In the genomic region with DNA sequence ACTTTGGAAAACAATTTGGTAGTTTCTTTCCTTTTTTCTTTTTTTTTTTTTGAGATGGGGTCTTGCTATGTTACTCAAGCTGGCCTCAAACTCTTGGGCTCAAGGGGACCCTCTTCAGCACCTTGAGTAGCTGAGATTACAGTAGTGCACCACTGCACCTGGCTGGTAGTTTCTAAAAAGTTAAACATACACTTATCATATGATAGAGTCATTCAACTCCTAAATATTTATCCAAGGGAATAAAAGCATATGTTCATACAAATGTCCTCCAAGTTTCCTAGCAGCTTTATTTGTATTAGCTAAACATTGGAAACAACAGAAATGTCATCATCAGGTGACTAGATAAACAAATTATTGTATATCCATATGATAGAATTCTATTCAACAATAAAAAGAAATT, we compare ENCODE assay signal across 27 cellular contexts.
"Had no signal": no experiment of that assay in that cellular context is flagged by ENCODE, and none has a peak within 500 bp of the region (broad histone marks: within the 10 kb centered on the region; RNA-seq: fewer than 3 reads in every experiment).

No MANE protein-coding gene starts in this region.

- H3K4me1 Mint-ChIP-seq: endodermal cell, naive B cell had no signal

- H3K4me1 ChIP-seq: colonic mucosa, heart right ventricle, left lung, lower lobe of right lung had no signal

- H3K27me3 ChIP-seq: colonic mucosa, esophagus squamous epithelium, gastrocnemius medialis, left lung had no signal

- H3K36me3 ChIP-seq: colonic mucosa, esophagus squamous epithelium, gastrocnemius medialis, heart right ventricle, left lung, lower lobe of right lung had no signal

- H3K4me3 ChIP-seq: colonic mucosa, esophagus squamous epithelium, gastrocnemius medialis, heart right ventricle, left lung, lower lobe of right lung, mucosa of descending colon had no signal

- FAIRE-seq: endometrium, keratinocyte had no signal

- H3K4me3 Mint-ChIP-seq: dendritic cell treated with granulocyte-macrophage colony-stimulating factor and Interleukin-4, amounts not matched to agents 40 ng/mL and 50 ng/mL, for 4 days; effector memory CD8-positive, alpha-beta T cell; endodermal cell; mesothelial cell of epicardium; naive B cell had no signal

- DNase-seq: colonic mucosa; cortex of kidney; effector CD8-positive, alpha-beta T cell; effector memory CD8-positive, alpha-beta T cell; endodermal cell; erythroblast; esophagus squamous epithelium; foreskin fibroblast; foreskin melanocyte; gastrocnemius medialis; glutamatergic neuron; head of caudate nucleus; heart right ventricle; hippocampal formation; left cardiac atrium; left lung; left ventricle myocardium superior; lower lobe of right lung; mesenchymal stem cell; mucosa of descending colon; naive B cell had no signal

- H3K9me3 ChIP-seq: colonic mucosa, esophagus squamous epithelium, gastrocnemius medialis, lower lobe of right lung, mucosa of descending colon had no signal

- ATAC-seq: effector memory CD8-positive, alpha-beta T cell; esophagus mucosa; gastrocnemius medialis; heart right ventricle; left cardiac atrium; left lung; left ventricle myocardium superior; lower lobe of right lung; mucosa of descending colon had no signal

- H3K27ac ChIP-seq: colonic mucosa, epithelial cell of prostate, esophagus squamous epithelium, gastrocnemius medialis, heart right ventricle, left lung, lower lobe of right lung had no signal

- H3K27ac Mint-ChIP-seq: dendritic cell treated with granulocyte-macrophage colony-stimulating factor and Interleukin-4, amounts not matched to agents 40 ng/mL and 50 ng/mL, for 4 days; effector memory CD8-positive, alpha-beta T cell; endodermal cell; mesothelial cell of epicardium; naive B cell had no signal

- H3K27me3 Mint-ChIP-seq: dendritic cell treated with granulocyte-macrophage colony-stimulating factor and Interleukin-4, amounts not matched to agents 40 ng/mL and 50 ng/mL, for 4 days; effector memory CD8-positive, alpha-beta T cell; naive B cell had no signal

- H3K36me3 Mint-ChIP-seq: mesothelial cell of epicardium, naive B cell had no signal
